Comparison of ENCODE assay signal across 10 cellular contexts in genomic region chr19:6589711-6590457, GRCh38. TPM values are rescaled to one million over a fixed set of nuclear protein-coding genes. Genes with fewer than 3 reads are reported as not detected.
A peak's percentile ranks its signal among the peaks of the same experiment; 100 is the strongest.
DNase-seq lines count a peak whose midpoint lies in the region; ATAC-seq and TF ChIP-seq lines count a peak whose summit lies in the region.
"Had no signal": no experiment of that assay in that cellular context is flagged by ENCODE, and none has a peak within 500 bp of the region (broad histone marks: within the 10 kb centered on the region; RNA-seq: fewer than 3 reads in every experiment).

No MANE protein-coding gene starts in this region.

- peaks cover 11% of the 10 kb centered on the region for H3K79me2 ChIP-seq in MM.1S (ENCODE audit: low read length)

- no peaks in the 10 kb centered on the region for H4K20me1 ChIP-seq in MM.1S (ENCODE audit: insufficient read depth, low read length)

- H3K27ac ChIP-seq in MM.1S (ENCODE audit: low read length) = no peak overlapping the region

- H3K4me1 ChIP-seq in MM.1S (ENCODE audit: low read length) = peaks cover 18% of the 10 kb centered on the region

- no peaks in the 10 kb centered on the region for H3K9me2 ChIP-seq in MM.1S (replicated peaks; ENCODE audit: insufficient read depth, low read length)

- peak overlapping the region; percentile 60 for H3K4me2 ChIP-seq in MM.1S (ENCODE audit: low read depth, low read length)

- peak overlapping the region; percentile 63; the same call in 1 of the 2 replicates for H3K9ac ChIP-seq in MM.1S (ENCODE audit: low read length)

- no peaks in the 10 kb centered on the region for H3K9me3 ChIP-seq in MM.1S (replicated peaks; ENCODE audit: insufficient read depth, low read length)

- DNase-seq in GM12864 (ENCODE audit: low read depth) (no peak), MM.1S (no peak), astrocyte of the cerebellum (ENCODE audit: low read depth) (no peak), naive B cell (peak; percentile 12), cerebellum (ENCODE audit: low spot score) (no peak), OCI-M2 (lab: John Stamatoyannopoulos, UW; ENCODE audit: unreplicated experiment) (no peak), T1000 (lab: John Stamatoyannopoulos, UW) (no peak)
- DNase-seq: caudate nucleus, NCI-H2171 had no signal

- ATAC-seq in naive B cell (ENCODE audit: low read depth in 2 of 2) = no peak
- ATAC-seq in GM18867 (IDR thresholded peaks at IDR 0.05; ENCODE audit: unreplicated experiment) = no peak

- no peaks in the 10 kb centered on the region for H3K36me3 ChIP-seq in MM.1S (replicated peaks; ENCODE audit: insufficient read depth, low read length)

- peaks cover 55 to 61% (median 58%) of the 10 kb centered on the region in 3 donors for H3K4me1 Mint-ChIP-seq in naive B cell

- peaks cover 42 to 86% (median 57%) of the 10 kb centered on the region in 3 donors for H3K27me3 Mint-ChIP-seq in naive B cell

- peaks cover 14% of the 10 kb centered on the region for H3F3A ChIP-seq in MM.1S (ENCODE audit: insufficient read depth, low read length)

- H3K27ac Mint-ChIP-seq in naive B cell = peak overlapping the region; percentile 36 to 89 (median 73)

- peaks cover 0 to 2% (median 0%) of the 10 kb centered on the region in 7 donors for H3K9me3 Mint-ChIP-seq in naive B cell

- H3K36me3 Mint-ChIP-seq in naive B cell = no peaks in the 10 kb centered on the region

- peak overlapping the region; percentile 55 to 94 (median 84) for H3K4me3 Mint-ChIP-seq in naive B cell

- peak overlapping the region; percentile 84 for H3K4me3 ChIP-seq in GM12864 (ENCODE audit: low read depth, low read length)
- H3K4me3 ChIP-seq in MM.1S (ENCODE audit: low read length) = peak overlapping the region; percentile 66
- H3K4me3 ChIP-seq in astrocyte of the cerebellum (ENCODE audit: low read depth, low read length) = peak overlapping the region; percentile 36

- TF ChIP-seq CTCF in GM12864 (IDR thresholded peaks at IDR 0.05; ENCODE audit: low read depth, low read length, missing control alignments) = no peak
- no peak for TF ChIP-seq CTCF in MM.1S (IDR thresholded peaks at IDR 0.05; ENCODE audit: low read length)
- TF ChIP-seq CTCF in astrocyte of the cerebellum (IDR thresholded peaks at IDR 0.05; ENCODE audit: low read depth, low read length, missing control alignments) = no peak

- no peaks in the 10 kb centered on the region for H3K27me3 ChIP-seq in MM.1S (replicated peaks; ENCODE audit: insufficient read depth, low read length)

- in situ Hi-C loops in astrocyte of the cerebellum (cut with HindIII; ENCODE audit: low sequenced_read_pairs) = no loop called here

- peak overlapping the region; percentile 74 for H2AFZ ChIP-seq in MM.1S (ENCODE audit: low read length)

RNA-seq across cellular contexts. Expression of gene CD70, which starts 1.1 kb away (rescaled TPM):
- 1 to 10 TPM in 2 of 6 donors, under 1 TPM in 1, not detected in 3; 0.64 to 2.2 (median 1.7) TPM for polyA plus RNA-seq in naive B cell (ENCODE audit: low read depth in 6 of 6)
- not detected for total RNA-seq in cerebellum

RNA-seq across cellular contexts. Expression of gene TNFSF9, which starts 59.1 kb away (rescaled TPM):
- 1 to 10 TPM in 3 of 6 donors, under 1 TPM in 3; 0.67 to 6.7 (median 1.1) TPM for polyA plus RNA-seq in naive B cell (ENCODE audit: low read depth in 6 of 6)
- 1.2 TPM for total RNA-seq in cerebellum
